In the genomic region with DNA sequence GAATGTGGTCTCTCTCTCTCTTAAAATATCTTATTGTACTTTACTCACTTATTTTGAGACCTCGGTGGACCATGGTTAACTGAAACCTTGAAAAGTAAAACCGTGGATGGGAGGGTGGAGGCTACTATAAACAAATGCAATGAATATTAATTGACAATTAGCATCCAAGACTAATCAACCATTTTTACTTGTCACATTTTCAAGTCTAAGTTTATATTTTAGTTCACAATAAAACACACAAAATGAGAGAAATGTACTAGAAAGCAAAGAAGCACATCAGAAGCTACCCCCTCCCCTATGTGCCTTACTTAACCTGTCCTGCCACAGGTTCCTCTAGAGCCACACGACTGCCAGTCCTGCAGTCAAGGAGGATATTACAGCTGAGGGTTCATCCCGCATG, we compare ENCODE assay signal across 22 cellular contexts.
A peak's percentile ranks its signal among the peaks of the same experiment; 100 is the strongest.
DNase-seq lines count a peak whose midpoint lies in the region; ATAC-seq and TF ChIP-seq lines count a peak whose summit lies in the region.
"Had no signal": no experiment of that assay in that cellular context is flagged by ENCODE, and none has a peak within 500 bp of the region (broad histone marks: within the 10 kb centered on the region; RNA-seq: fewer than 3 reads in every experiment).

No MANE protein-coding gene starts in this region.

- no peaks in the 10 kb centered on the region for H3K36me3 ChIP-seq in HEK293 (ENCODE audit: control insufficient read depth in 2 of 2, insufficient read depth in 1 of 2, low read length in 2 of 2)
- H3K36me3 ChIP-seq: BE2C, BLaER1 had no signal

- CTCF ChIA-PET in HEK293 (lab: Yijun Ruan, JAX): interaction anchor here (0.6 to 1.2 kb wide), 4 partner anchors 17 to 184 kb away, joined by 3 to 7 read pairs (median 4); no protein-coding TSS in a partner anchor

- H3K4me1 ChIP-seq in HEK293 (ENCODE audit: control insufficient read depth, insufficient read depth, low read length): peaks cover 27% of the 10 kb centered on the region
- H3K4me1 ChIP-seq: BE2C had no signal

- ATAC-seq in GM18873 (IDR thresholded peaks at IDR 0.05; ENCODE audit: low FRiP score, unreplicated experiment): no peak
- ATAC-seq: GM12878 had no signal

- no peak overlapping the region for H3K4me3 ChIP-seq in HEK293 (ENCODE audit: low read depth, low read length)
- H3K4me3 ChIP-seq: BLaER1, GM12878 had no signal

- TF ChIP-seq CTCF in HEK293 (tag by site-specific recombination; IDR thresholded peaks at IDR 0.05) (no peak), VCaP (conservative IDR thresholded peaks at IDR 0.05) (no peak)

- DNase-seq in SKM-1 (lab: John Stamatoyannopoulos, UW; ENCODE audit: unreplicated experiment) (no peak), inferior parietal cortex (ENCODE audit: extremely low spot score) (no peak)
- DNase-seq: 8988T; ACHN; BE2C; C1 segment of cervical spinal cord; CD4-positive, alpha-beta memory T cell; CD4-positive, CD25-positive, alpha-beta regulatory T cell; CD8-positive, alpha-beta memory T cell; COR-L47; DMS 273 treated with DMSO at 0.1 percent for 48 hours; DMS153; DMS53; DMS79; DND-41; EL; GDM1 had no signal

- H3K9me3 ChIP-seq in HEK293 (ENCODE audit: control insufficient read depth, insufficient read depth, low read depth, low read length): no peaks in the 10 kb centered on the region
- H3K9me3 ChIP-seq: BE2C, BLaER1 had no signal

- POLR2A ChIA-PET in HEK293 (lab: Yijun Ruan, JAX): no interaction called here

- H3K27ac ChIP-seq in HEK293 (ENCODE audit: extremely low read depth, low read depth, low read length): no peak overlapping the region
- peak overlapping the region; percentile 89; the same call in 1 of the 2 replicates for H3K27ac ChIP-seq in VCaP
- H3K27ac ChIP-seq: BLaER1 had no signal

TF ChIP-seq in HEK293, 187 proteins besides CTCF, POLR2A, EP300 and RAD21:
- TF ChIP-seq RBAK (tag by site-specific recombination; IDR thresholded peaks at IDR 0.05) (no peak), ZNF10 (tag by site-specific recombination; IDR thresholded peaks at IDR 0.05) (no peak), KLF16 (tag by site-specific recombination; IDR thresholded peaks at IDR 0.05) (no peak)
- TF ChIP-seq, protein P1, sequence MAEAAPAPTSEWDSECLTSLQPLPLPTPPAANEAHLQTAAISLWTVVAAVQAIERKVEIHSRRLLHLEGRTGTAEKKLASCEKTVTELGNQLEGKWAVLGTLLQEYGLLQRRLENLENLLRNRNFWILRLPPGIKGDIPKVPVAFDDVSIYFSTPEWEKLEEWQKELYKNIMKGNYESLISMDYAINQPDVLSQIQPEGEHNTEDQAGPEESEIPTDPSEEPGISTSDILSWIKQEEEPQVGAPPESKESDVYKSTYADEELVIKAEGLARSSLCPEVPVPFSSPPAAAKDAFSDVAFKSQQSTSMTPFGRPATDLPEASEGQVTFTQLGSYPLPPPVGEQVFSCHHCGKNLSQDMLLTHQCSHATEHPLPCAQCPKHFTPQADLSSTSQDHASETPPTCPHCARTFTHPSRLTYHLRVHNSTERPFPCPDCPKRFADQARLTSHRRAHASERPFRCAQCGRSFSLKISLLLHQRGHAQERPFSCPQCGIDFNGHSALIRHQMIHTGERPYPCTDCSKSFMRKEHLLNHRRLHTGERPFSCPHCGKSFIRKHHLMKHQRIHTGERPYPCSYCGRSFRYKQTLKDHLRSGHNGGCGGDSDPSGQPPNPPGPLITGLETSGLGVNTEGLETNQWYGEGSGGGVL (tag by site-specific recombination; IDR thresholded peaks at IDR 0.05): no peak
- TF ChIP-seq, protein P2, sequence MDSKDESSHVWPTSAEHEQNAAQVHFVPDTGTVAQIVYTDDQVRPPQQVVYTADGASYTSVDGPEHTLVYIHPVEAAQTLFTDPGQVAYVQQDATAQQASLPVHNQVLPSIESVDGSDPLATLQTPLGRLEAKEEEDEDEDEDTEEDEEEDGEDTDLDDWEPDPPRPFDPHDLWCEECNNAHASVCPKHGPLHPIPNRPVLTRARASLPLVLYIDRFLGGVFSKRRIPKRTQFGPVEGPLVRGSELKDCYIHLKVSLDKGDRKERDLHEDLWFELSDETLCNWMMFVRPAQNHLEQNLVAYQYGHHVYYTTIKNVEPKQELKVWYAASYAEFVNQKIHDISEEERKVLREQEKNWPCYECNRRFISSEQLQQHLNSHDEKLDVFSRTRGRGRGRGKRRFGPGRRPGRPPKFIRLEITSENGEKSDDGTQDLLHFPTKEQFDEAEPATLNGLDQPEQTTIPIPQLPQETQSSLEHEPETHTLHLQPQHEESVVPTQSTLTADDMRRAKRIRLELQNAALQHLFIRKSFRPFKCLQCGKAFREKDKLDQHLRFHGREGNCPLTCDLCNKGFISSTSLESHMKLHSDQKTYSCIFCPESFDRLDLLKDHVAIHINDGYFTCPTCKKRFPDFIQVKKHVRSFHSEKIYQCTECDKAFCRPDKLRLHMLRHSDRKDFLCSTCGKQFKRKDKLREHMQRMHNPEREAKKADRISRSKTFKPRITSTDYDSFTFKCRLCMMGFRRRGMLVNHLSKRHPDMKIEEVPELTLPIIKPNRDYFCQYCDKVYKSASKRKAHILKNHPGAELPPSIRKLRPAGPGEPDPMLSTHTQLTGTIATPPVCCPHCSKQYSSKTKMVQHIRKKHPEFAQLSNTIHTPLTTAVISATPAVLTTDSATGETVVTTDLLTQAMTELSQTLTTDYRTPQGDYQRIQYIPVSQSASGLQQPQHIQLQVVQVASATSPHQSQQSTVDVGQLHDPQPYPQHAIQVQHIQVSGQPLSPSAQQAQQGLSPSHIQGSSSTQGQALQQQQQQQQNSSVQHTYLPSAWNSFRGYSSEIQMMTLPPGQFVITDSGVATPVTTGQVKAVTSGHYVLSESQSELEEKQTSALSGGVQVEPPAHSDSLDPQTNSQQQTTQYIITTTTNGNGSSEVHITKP (tag by site-specific recombination; IDR thresholded peaks at IDR 0.05): peak; percentile 90
